In genomic region chr12:93742086-93742934, GRCh38 we compare ENCODE assay signal across 8 cellular contexts.
DNase-seq lines count a peak whose midpoint lies in the region; ATAC-seq, FAIRE-seq and TF ChIP-seq lines count a peak whose summit lies in the region.

No MANE protein-coding gene starts in this region.

- H3K27ac ChIP-seq in astrocyte (ENCODE audit: low read depth, low read length): peak overlapping the region; percentile 61
- H3K27ac ChIP-seq in aorta (ENCODE audit: low read depth in 1 of 2, low read length in 2 of 2): peak overlapping the region; percentile 46 to 98

- no peaks in the 10 kb centered on the region for H3K79me2 ChIP-seq in astrocyte (ENCODE audit: insufficient read depth, low read length)

- no peaks in the 10 kb centered on the region for H3K27me3 ChIP-seq in HAP-1 (ENCODE audit: low read depth)
- no peaks in the 10 kb centered on the region for H3K27me3 ChIP-seq in astrocyte (ENCODE audit: insufficient read depth, low read length)
- no peaks in the 10 kb centered on the region for H3K27me3 ChIP-seq in aorta (ENCODE audit: control insufficient read depth in 1 of 2, insufficient read depth in 2 of 2, low read length in 1 of 2)

- no peaks in the 10 kb centered on the region for H4K20me1 ChIP-seq in astrocyte (ENCODE audit: insufficient read depth, low read length)

- H3K36me3 ChIP-seq in ES-I3 (ENCODE audit: insufficient read depth, low read length): no peaks in the 10 kb centered on the region
- H3K36me3 ChIP-seq in HAP-1 (replicated peaks): no peaks in the 10 kb centered on the region
- no peaks in the 10 kb centered on the region for H3K36me3 ChIP-seq in astrocyte (ENCODE audit: insufficient read depth, low read length)
- H3K36me3 ChIP-seq in aorta (ENCODE audit: control insufficient read depth in 1 of 2, insufficient read depth in 2 of 2, low read length in 1 of 2): no peaks in the 10 kb centered on the region

- H3K4me2 ChIP-seq in astrocyte (ENCODE audit: low read length): peak overlapping the region; percentile 91

- peak; percentile 92 for ATAC-seq in aorta (ENCODE audit: low FRiP score)

- H3K4me1 ChIP-seq in ES-I3 (ENCODE audit: insufficient read depth, low read length) (peaks cover 25% of the 10 kb centered on the region), HAP-1 (peaks cover 52% of the 10 kb centered on the region), astrocyte (ENCODE audit: insufficient read depth, low read length) (peaks cover 10% of the 10 kb centered on the region), aorta (ENCODE audit: control insufficient read depth in 1 of 2, insufficient read depth in 2 of 2, low read length in 2 of 2) (peaks cover 4 to 6% of the 10 kb centered on the region in 2 donors)

- peak overlapping the region; percentile 83 for H3K9ac ChIP-seq in ES-I3 (ENCODE audit: low read depth, low read length)
- H3K9ac ChIP-seq in astrocyte (ENCODE audit: low read length): peak overlapping the region; percentile 87

- peaks cover 4% of the 10 kb centered on the region for H3K4me1 Mint-ChIP-seq in astrocyte (ENCODE audit: low read depth, unreplicated experiment)

- H3K27ac Mint-ChIP-seq in astrocyte (ENCODE audit: unreplicated experiment): peak overlapping the region; percentile 83

- in situ Hi-C loops in HAP-1 (cut with MboI; ENCODE audit: low sequenced_read_pairs): loop anchor here (5.0 kb wide), 1 partner anchor 170 kb away; the partner anchor contains the start of gene SOCS2

- no peaks in the 10 kb centered on the region for H3K9me3 Mint-ChIP-seq in astrocyte (ENCODE audit: unreplicated experiment)

- peak; percentile 90 to 100 for DNase-seq in HAP-1 (ENCODE audit: low spot score in 2 of 2)
- peak; percentile 82 for DNase-seq in M059J (ENCODE audit: low read depth)
- peak; percentile 12 to 69 (median 25) for DNase-seq in T-helper 2 cell
- DNase-seq in astrocyte (ENCODE audit: low read depth): peak; percentile 60
- peak; percentile 63 for DNase-seq in hepatic stellate cell (ENCODE audit: low spot score)
- peak; percentile 45 for DNase-seq in pulmonary artery endothelial cell (ENCODE audit: low read depth, low spot score)
- DNase-seq in aorta: peak; percentile 84 to 91

- H2AFZ ChIP-seq in astrocyte (ENCODE audit: low read depth, low read length): peak overlapping the region; percentile 89

- intact Hi-C loops in aorta (cut with DNase I): loop anchor here (1.0 to 5.0 kb wide), 4 partner anchors 64 to 172 kb away; partner anchors contain the start of gene CRADD (in 1 of the 2)

- no peak for FAIRE-seq in astrocyte (lab: Jason Lieb, UNC)

- no peaks in the 10 kb centered on the region for H3K36me3 Mint-ChIP-seq in astrocyte (ENCODE audit: low read depth, unreplicated experiment)

- 0% methylated on average over 45 of the region's 45 CpGs for WGBS in aorta, 2 donors

- H3K9me3 ChIP-seq in ES-I3 (ENCODE audit: control insufficient read depth, insufficient read depth, low read length): no peaks in the 10 kb centered on the region
- no peaks in the 10 kb centered on the region for H3K9me3 ChIP-seq in HAP-1
- no peaks in the 10 kb centered on the region for H3K9me3 ChIP-seq in astrocyte (ENCODE audit: insufficient read depth, low read depth, low read length)
- no peaks in the 10 kb centered on the region for H3K9me3 ChIP-seq in aorta (ENCODE audit: control insufficient read depth, low read length)

- H3K4me3 Mint-ChIP-seq in astrocyte (ENCODE audit: unreplicated experiment): peak overlapping the region; percentile 90

- H3K27me3 Mint-ChIP-seq in astrocyte (ENCODE audit: low read depth, unreplicated experiment): peaks cover 4% of the 10 kb centered on the region

- TF ChIP-seq CTCF in astrocyte (IDR thresholded peaks at IDR 0.05; ENCODE audit: insufficient read depth, low read depth, low read length): peak; percentile 16

- peak overlapping the region; percentile 43 for H3K4me3 ChIP-seq in HAP-1
- H3K4me3 ChIP-seq in astrocyte (ENCODE audit: insufficient read depth, low read depth, low read length): peak overlapping the region; percentile 85
- peak overlapping the region; percentile 64 to 95 for H3K4me3 ChIP-seq in aorta (ENCODE audit: low read length in 2 of 2)

Comparison
In these comparisons a context has a peak if more than half of its experiments do, and no peak if none do; other contexts are left out.
1. Peak in every context shown above with its lines: DNase-seq, ATAC-seq, H3K4me3 ChIP-seq and H3K27ac ChIP-seq.
2. DNase-seq: peak in every context shown above with its lines; median percentile 95 in HAP-1; 88 in aorta; 82 in M059J; 63 in hepatic stellate cell; 60 in astrocyte; 45 in pulmonary artery endothelial cell; 25 in T-helper 2 cell.